8 cellular contexts compared by ENCODE assay signal in the genomic region with DNA sequence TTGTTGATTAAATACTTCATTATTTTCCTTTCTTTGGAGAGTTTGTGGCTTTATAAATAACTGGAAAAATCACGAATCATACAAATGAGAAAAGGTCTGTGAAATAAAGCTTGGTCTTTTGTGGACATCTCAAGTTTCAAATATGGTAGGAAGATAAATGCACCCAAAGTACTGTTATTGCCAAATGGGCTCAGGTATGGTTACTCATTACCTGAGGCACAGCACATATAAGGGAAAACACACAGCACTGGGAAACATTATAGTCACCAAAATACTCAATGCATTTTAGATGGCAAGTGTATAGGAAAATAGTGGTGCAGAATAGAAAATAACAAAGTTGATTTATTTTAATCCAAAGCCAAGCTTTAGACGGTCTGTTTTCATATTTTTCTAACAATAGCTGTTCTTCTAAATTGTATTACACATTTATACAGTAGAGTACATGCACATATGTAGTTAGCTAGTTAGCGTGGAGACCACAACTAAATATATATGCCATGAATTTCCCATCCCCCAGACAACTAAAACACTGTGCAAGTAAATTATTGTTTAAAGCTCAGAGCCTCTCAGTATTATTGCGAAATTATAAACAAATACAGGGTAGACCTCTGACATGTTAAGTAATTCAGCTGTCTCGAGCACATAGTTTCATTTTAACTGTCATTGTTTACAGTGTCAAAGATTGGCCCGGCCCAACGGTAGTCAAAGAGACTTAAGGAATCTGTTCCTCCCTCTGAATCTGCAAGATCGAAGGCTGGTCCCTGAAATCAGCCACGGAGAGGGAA.
DNase-seq lines count a peak whose midpoint lies in the region; ATAC-seq and TF ChIP-seq lines count a peak whose summit lies in the region.

No MANE protein-coding gene starts in this region.

- peaks cover 4 to 16% of the 10 kb centered on the region in 2 donors for H3K4me1 ChIP-seq in muscle layer of duodenum (ENCODE audit: control insufficient read depth in 1 of 2, insufficient read depth in 2 of 2, low read length in 2 of 2)

- ATAC-seq in GM21619 (IDR thresholded peaks at IDR 0.05; ENCODE audit: unreplicated experiment), result peak; percentile 25

- DNase-seq in G401 (ENCODE audit: low spot score) (peak; percentile 40), KG1 (lab: John Stamatoyannopoulos, UW) (peak; percentile 34), dedifferentiated amniotic fluid mesenchymal stem cell (ENCODE audit: extremely low spot score) (peak; percentile 46), NCI-H1105 (lab: John Stamatoyannopoulos, UW) (no peak), GM20000 (ENCODE audit: low spot score) (no peak), NCI-H2081 (lab: John Stamatoyannopoulos, UW) (no peak)

- H3K27me3 ChIP-seq in muscle layer of duodenum (ENCODE audit: low read depth, low read length), result no peaks in the 10 kb centered on the region

- in situ Hi-C loops in G401 (cut with HindIII; ENCODE audit: low sequenced_read_pairs), result no loop called here

- H3K4me3 ChIP-seq in muscle layer of duodenum (ENCODE audit: low read depth in 1 of 2, low read length in 2 of 2), result peak overlapping the region; percentile 79 to 92

- TF ChIP-seq CTCF in GM20000 (IDR thresholded peaks at IDR 0.05; ENCODE audit: extremely low read depth, missing control alignments), result no peak

- H3K27ac ChIP-seq in muscle layer of duodenum (ENCODE audit: low read length), result peak overlapping the region; percentile 87

- no peaks in the 10 kb centered on the region for H3K9me3 ChIP-seq in muscle layer of duodenum (ENCODE audit: control insufficient read depth in 1 of 2, low read length in 2 of 2)

- H3K36me3 ChIP-seq in muscle layer of duodenum (ENCODE audit: control insufficient read depth in 1 of 2, insufficient read depth in 2 of 2, low read length in 2 of 2), result peaks cover 2 to 19% of the 10 kb centered on the region in 2 donors

Comparison
In these comparisons a context has a peak if more than half of its experiments do, and no peak if none do; other contexts are left out.
1. DNase-seq: peak in G401 (single experiment), KG1 (single experiment) and dedifferentiated amniotic fluid mesenchymal stem cell (single experiment); none in NCI-H1105 (single experiment), GM20000 (single experiment) and NCI-H2081 (0 of 2).